ENCODE assay signal across 1 cellular context in the genomic region with DNA sequence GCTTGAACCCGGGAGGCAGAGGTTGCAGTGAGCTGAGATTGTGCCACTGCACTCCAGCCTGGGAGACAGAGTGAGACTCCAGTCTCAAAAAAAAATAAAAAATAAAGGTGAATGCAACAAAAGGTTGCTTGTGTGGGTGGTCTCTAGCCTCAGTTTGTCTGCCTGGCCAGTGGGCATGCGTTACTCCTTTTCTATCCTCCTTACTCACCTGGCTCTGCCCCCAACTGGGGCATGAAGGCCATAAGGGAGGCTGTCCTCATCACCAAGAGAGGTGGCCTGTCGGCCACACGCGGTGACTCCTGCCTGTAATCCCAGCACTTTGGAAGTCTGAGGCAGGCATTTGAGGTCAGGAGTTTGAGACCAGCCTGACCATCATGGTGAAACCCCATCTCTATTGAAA.
TF ChIP-seq lines count a peak whose summit lies in the region.

No MANE protein-coding gene starts in this region.

TF ChIP-seq in IMR-90, 13 proteins besides CTCF, POLR2A, EP300 and RAD21:
- TF ChIP-seq MXI1 (IDR thresholded peaks at IDR 0.05; ENCODE audit: borderline replicate concordance, low read depth, low read length) = no peak
TF ChIP-seq in IMR-90: peak in this region for 0.
